ENCODE assay signal across 8 cellular contexts in genomic region chr17:43360739-43361498, GRCh38. TPM values are rescaled to one million over a fixed set of nuclear protein-coding genes. Genes with fewer than 3 reads are reported as not detected.
DNase-seq lines count a peak whose midpoint lies in the region; ATAC-seq lines count a peak whose summit lies in the region.

No MANE protein-coding gene starts in this region.

- H2BK5ac ChIP-seq in mesenchymal stem cell (ENCODE audit: low read depth, low read length, poor library complexity, severe bottlenecking) = peak overlapping the region; percentile 91

- no peaks in the 10 kb centered on the region for H3K9me3 ChIP-seq in effector memory CD4-positive, alpha-beta T cell (ENCODE audit: control insufficient read depth, low read length)
- H3K9me3 ChIP-seq in mesenchymal stem cell (ENCODE audit: control insufficient read depth, low read length) = no peaks in the 10 kb centered on the region

- H3K18ac ChIP-seq in mesenchymal stem cell (ENCODE audit: low read depth in 1 of 2, low read length in 2 of 2) = peak overlapping the region; percentile 59 to 69

- H2BK15ac ChIP-seq in mesenchymal stem cell (ENCODE audit: low read depth, poor library complexity, severe bottlenecking) = peak overlapping the region; percentile 31

- WGBS in mesenchymal stem cell = under 1% methylated on average over 54 of the region's 56 CpGs

- H3K79me1 ChIP-seq in mesenchymal stem cell (replicated peaks; ENCODE audit: low read length, poor library complexity, severe bottlenecking) = no peaks in the 10 kb centered on the region

- peak overlapping the region; percentile 62 for H3K4me3 ChIP-seq in effector memory CD4-positive, alpha-beta T cell (ENCODE audit: insufficient read depth, low read depth, low read length, poor library complexity, severe bottlenecking)
- H3K4me3 ChIP-seq in mesenchymal stem cell (ENCODE audit: insufficient read depth in 1 of 2, low read depth in 1 of 2, low read length in 2 of 2) = peak overlapping the region in 1 of 2 experiments; percentile 79

- H3K4me2 ChIP-seq in mesenchymal stem cell (ENCODE audit: low read length, poor library complexity, severe bottlenecking) = peak overlapping the region; percentile 80

- no peak overlapping the region for H3K23ac ChIP-seq in mesenchymal stem cell (ENCODE audit: low read length in 2 of 2)

- ATAC-seq in GM19324 (IDR thresholded peaks at IDR 0.05; ENCODE audit: low FRiP score, unreplicated experiment) = peak; percentile 83
- ATAC-seq in HG03575 (IDR thresholded peaks at IDR 0.05; ENCODE audit: extremely low read depth, insufficient number of reproducible peaks, low FRiP score, unreplicated experiment) = peak; percentile 51

- no peak overlapping the region for H2AK5ac ChIP-seq in mesenchymal stem cell (ENCODE audit: low read length, severe bottlenecking)

- peak; percentile 98 for DNase-seq in Ammon's horn (ENCODE audit: low spot score)
- DNase-seq in NK-92 (lab: John Stamatoyannopoulos, UW; ENCODE audit: unreplicated experiment) = peak; percentile 86
- peak; percentile 80 to 84 for DNase-seq in activated CD8-positive, alpha-beta memory T cell treated with anti-CD3 and anti-CD28 coated beads for 4 hours (ENCODE audit: low read depth in 2 of 2)
- peak; percentile 73 to 92 (median 91) for DNase-seq in effector memory CD4-positive, alpha-beta T cell
- DNase-seq in mesenchymal stem cell = peak; percentile 100
- DNase-seq in stimulated activated CD8-positive, alpha-beta memory T cell treated with anti-CD3 and anti-CD28 coated beads, Interleukin-12 subunit alpha, Interleukin-12 subunit beta, amount 100 ng/mL, for 24 hours (ENCODE audit: extremely low read depth) = peak; percentile 81

- H3K4ac ChIP-seq in mesenchymal stem cell (ENCODE audit: low read depth in 1 of 2, low read length in 2 of 2) = peak overlapping the region in 1 of 2 experiments; percentile 67

- H2AFZ ChIP-seq in mesenchymal stem cell (ENCODE audit: low read depth, low read length) = peak overlapping the region; percentile 30

- no peaks in the 10 kb centered on the region for H3K36me3 ChIP-seq in effector memory CD4-positive, alpha-beta T cell (ENCODE audit: control insufficient read depth, insufficient read depth, low read length)
- no peaks in the 10 kb centered on the region for H3K36me3 ChIP-seq in mesenchymal stem cell (ENCODE audit: control insufficient read depth in 1 of 2, insufficient read depth in 2 of 2, low read depth in 1 of 2, low read length in 2 of 2)

- peak overlapping the region; percentile 5 for H4K8ac ChIP-seq in mesenchymal stem cell (ENCODE audit: low read length)

- no peak overlapping the region for H4K91ac ChIP-seq in mesenchymal stem cell (ENCODE audit: low read length)

- H2BK12ac ChIP-seq in mesenchymal stem cell (ENCODE audit: low read length in 2 of 2) = no peak overlapping the region

- peak overlapping the region in 1 of 2 experiments; percentile 41 for H3K14ac ChIP-seq in mesenchymal stem cell (ENCODE audit: low read length in 2 of 2)

- H3K9ac ChIP-seq in mesenchymal stem cell (ENCODE audit: low read length) = peak overlapping the region; percentile 99

- no peak overlapping the region for H2BK120ac ChIP-seq in mesenchymal stem cell (ENCODE audit: low read depth, low read length)

- peaks cover 19% of the 10 kb centered on the region for H3K4me1 ChIP-seq in effector memory CD4-positive, alpha-beta T cell (ENCODE audit: control insufficient read depth, insufficient read depth, low read length, poor library complexity, severe bottlenecking)
- H3K4me1 ChIP-seq in mesenchymal stem cell (ENCODE audit: control insufficient read depth, insufficient read depth, low read depth, low read length) = peaks cover 9% of the 10 kb centered on the region

- peak overlapping the region; percentile 95 for H3K27ac ChIP-seq in effector memory CD4-positive, alpha-beta T cell (ENCODE audit: insufficient read depth, low read length, poor library complexity, severe bottlenecking)
- peak overlapping the region; percentile 93 for H3K27ac ChIP-seq in mesenchymal stem cell (ENCODE audit: low read length, poor library complexity, severe bottlenecking)

- H3K27me3 ChIP-seq in effector memory CD4-positive, alpha-beta T cell (replicated peaks; ENCODE audit: control insufficient read depth, insufficient read depth, low read length, poor library complexity, severe bottlenecking) = no peaks in the 10 kb centered on the region
- H3K27me3 ChIP-seq in mesenchymal stem cell (ENCODE audit: control insufficient read depth in 1 of 2, insufficient read depth in 1 of 2, low read length in 2 of 2) = no peaks in the 10 kb centered on the region

RNA-seq across cellular contexts. Expression of gene ARL4D, which starts 37.9 kb away (rescaled TPM):
- polyA plus RNA-seq in mesenchymal stem cell (2013, experiment 1 of 2) = 8.4 TPM
- 8.7 TPM for polyA plus RNA-seq in mesenchymal stem cell (2013, experiment 2 of 2)
